8 cellular contexts compared by ENCODE assay signal in the genomic region with DNA sequence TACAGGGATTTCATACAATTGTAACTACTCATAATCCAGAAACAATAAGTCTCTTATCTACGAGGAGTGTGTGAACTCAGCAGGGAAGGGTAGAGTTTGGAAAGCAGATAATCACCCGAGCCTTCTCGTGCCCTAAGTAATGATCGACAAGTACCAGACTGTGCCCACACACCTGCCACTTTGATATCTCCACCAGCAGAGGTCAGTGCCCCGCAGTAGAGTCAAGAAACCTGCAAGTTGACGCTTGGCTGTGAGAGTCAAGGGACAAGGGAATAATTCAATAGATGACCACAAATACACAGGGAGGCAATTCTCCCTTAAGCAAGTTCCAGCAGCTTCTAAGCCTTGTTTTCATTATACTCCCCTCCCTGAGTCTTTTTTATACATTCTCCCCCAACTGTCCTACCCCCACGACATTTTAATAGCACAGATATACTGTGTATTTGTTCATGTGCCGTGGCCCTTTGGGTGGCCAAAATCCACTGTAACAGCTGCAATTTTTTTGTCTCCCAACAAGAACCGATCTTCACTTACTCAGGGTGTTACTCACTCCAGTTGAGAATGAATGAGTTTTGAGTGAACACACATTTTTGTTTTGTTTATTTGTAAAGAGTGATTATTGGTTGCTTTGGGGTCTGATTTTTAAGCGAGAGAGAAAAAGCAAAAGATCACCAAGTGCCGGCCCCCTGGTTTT.
DNase-seq lines count a peak whose midpoint lies in the region; ATAC-seq, FAIRE-seq and TF ChIP-seq lines count a peak whose summit lies in the region.

No MANE protein-coding gene starts in this region.

- dilution Hi-C loops in endothelial cell of umbilical vein (cut with MboI; ENCODE audit: extremely low pct_ligation_motif_present, low sequenced_read_pairs) = no loop called here

- H3K27ac Mint-ChIP-seq in GM23338 (no peak overlapping the region), neural crest cell (ENCODE audit: unreplicated experiment) (no peak overlapping the region)

- no peaks in the 10 kb centered on the region for H3F3A ChIP-seq in GM23338 (replicated peaks; ENCODE audit: low read depth)

- H3K27me3 Mint-ChIP-seq in GM23338 (ENCODE audit: insufficient read depth, low read depth, poor library complexity) (peaks cover 30% of the 10 kb centered on the region), neural crest cell (ENCODE audit: low read depth) (peaks cover 17% of the 10 kb centered on the region)

- no peak overlapping the region for H2AFZ ChIP-seq in GM23338
- H2AFZ ChIP-seq in endothelial cell of umbilical vein (ENCODE audit: low read depth, low read length) = no peak overlapping the region

- H3K79me2 ChIP-seq in GM23338 (replicated peaks; ENCODE audit: insufficient read depth) (peaks cover 21% of the 10 kb centered on the region), endothelial cell of umbilical vein (ENCODE audit: control insufficient read depth, insufficient read depth, low read length) (peaks cover 89% of the 10 kb centered on the region)

- CTCF ChIA-PET in endothelial cell of umbilical vein (lab: Charles Lee) = interaction anchor here (1.2 to 2.5 kb wide), 3 partner anchors 34 to 127 kb away, joined by 3 to 7 read pairs (median 5); no protein-coding TSS in a partner anchor

- H3K27ac ChIP-seq in GM23338 (ENCODE audit: low read depth) = no peak overlapping the region
- H3K27ac ChIP-seq in SJSA1 = peak overlapping the region; percentile 73
- H3K27ac ChIP-seq in endothelial cell of umbilical vein (ENCODE audit: insufficient read depth, low read depth, low read length) = no peak overlapping the region

- no peak overlapping the region for H3K4me3 ChIP-seq in AG10803 (ENCODE audit: low read length)
- no peak overlapping the region for H3K4me3 ChIP-seq in GM23338
- no peak overlapping the region for H3K4me3 ChIP-seq in SJSA1
- no peak overlapping the region for H3K4me3 ChIP-seq in endothelial cell of umbilical vein (replicated peaks in 1 of 3; ENCODE audit: insufficient read depth in 1 of 3, low read depth in 1 of 3, low read length in 3 of 3)

- H3K27me3 ChIP-seq in GM23338 (ENCODE audit: insufficient read depth) = peaks cover 21% of the 10 kb centered on the region
- H3K27me3 ChIP-seq in SJSA1 (replicated peaks) = no peaks in the 10 kb centered on the region
- no peaks in the 10 kb centered on the region for H3K27me3 ChIP-seq in endothelial cell of umbilical vein (ENCODE audit: control insufficient read depth in 2 of 2, insufficient read depth in 2 of 2, low read length in 2 of 2)

- POLR2A ChIA-PET in endothelial cell of umbilical vein (lab: Charles Lee) = no interaction called here

- H3K4me1 ChIP-seq in GM23338 (ENCODE audit: insufficient read depth) (peaks cover 34% of the 10 kb centered on the region), SJSA1 (replicated peaks) (peaks cover 78% of the 10 kb centered on the region), endothelial cell of umbilical vein (ENCODE audit: control insufficient read depth, extremely low read depth, insufficient read depth, low read length) (peaks cover 49% of the 10 kb centered on the region)

- peaks cover 12% of the 10 kb centered on the region; the same call in 1 of the 2 replicates for H4K20me1 ChIP-seq in GM23338 (replicated peaks; ENCODE audit: insufficient read depth)
- no peaks in the 10 kb centered on the region for H4K20me1 ChIP-seq in endothelial cell of umbilical vein (replicated peaks; ENCODE audit: control insufficient read depth, extremely low read depth, insufficient read depth, low read length)

- H3K4me2 ChIP-seq in GM23338 (no peak overlapping the region), endothelial cell of umbilical vein (ENCODE audit: insufficient read depth, low read length) (no peak overlapping the region)

- H3K4me3 Mint-ChIP-seq in GM23338 (no peak overlapping the region), neural crest cell (no peak overlapping the region)

- H3K9me3 Mint-ChIP-seq in GM23338 (no peaks in the 10 kb centered on the region), neural crest cell (no peaks in the 10 kb centered on the region)

- intact Hi-C loops in endothelial cell of umbilical vein (cut with micrococcal nuclease) = loop anchor here (1.0 kb wide), 1 partner anchor 128 kb away; no protein-coding TSS in a partner anchor

- no peak overlapping the region for H3K9ac ChIP-seq in endothelial cell of umbilical vein (replicated peaks; ENCODE audit: extremely low read depth, insufficient read depth, low read length)

- no peaks in the 10 kb centered on the region for H3K36me3 ChIP-seq in GM23338 (ENCODE audit: insufficient read depth)
- peaks cover 51% of the 10 kb centered on the region for H3K36me3 ChIP-seq in SJSA1
- peaks cover 0 to 3% of the 10 kb centered on the region in 2 experiments for H3K36me3 ChIP-seq in endothelial cell of umbilical vein (ENCODE audit: control insufficient read depth in 2 of 2, extremely low read depth in 1 of 2, insufficient read depth in 2 of 2, low read length in 2 of 2)

- no peaks in the 10 kb centered on the region for H3K9me3 ChIP-seq in SJSA1 (replicated peaks)
- H3K9me3 ChIP-seq in endothelial cell of umbilical vein (replicated peaks; ENCODE audit: control insufficient read depth, insufficient read depth, low read length) = no peaks in the 10 kb centered on the region

- no peaks in the 10 kb centered on the region for H3K9me2 ChIP-seq in GM23338 (ENCODE audit: insufficient read depth)

- no peaks in the 10 kb centered on the region for H3K36me3 Mint-ChIP-seq in GM23338 (ENCODE audit: low read depth)
- H3K36me3 Mint-ChIP-seq in neural crest cell (ENCODE audit: low read depth) = no peaks in the 10 kb centered on the region

- H3K9me1 ChIP-seq in endothelial cell of umbilical vein (replicated peaks; ENCODE audit: control insufficient read depth, extremely low read depth, insufficient read depth, low read length) = no peaks in the 10 kb centered on the region

- TF ChIP-seq CTCF in AG10803 (conservative IDR thresholded peaks at IDR 0.05; ENCODE audit: low read length) = peak; percentile 41
- peak; percentile 67 to 82 for TF ChIP-seq CTCF in GM23338 (conservative IDR thresholded peaks at IDR 0.05; ENCODE audit: low read depth in 2 of 2)
- peak; percentile 16 to 34 for TF ChIP-seq CTCF in endothelial cell of umbilical vein (IDR thresholded peaks at IDR 0.05; ENCODE audit: extremely low read depth in 1 of 2, insufficient read depth in 1 of 2, low read depth in 1 of 2, low read length in 2 of 2)
- peak; percentile 51 for TF ChIP-seq CTCF in neural crest cell (conservative IDR thresholded peaks at IDR 0.05)

- H3K4me1 Mint-ChIP-seq in GM23338 = peaks cover 57% of the 10 kb centered on the region
- H3K4me1 Mint-ChIP-seq in neural crest cell = peaks cover 45% of the 10 kb centered on the region

- TF ChIP-seq POLR2A in endothelial cell of umbilical vein (IDR thresholded peaks at IDR 0.05; ENCODE audit: low read depth, low read length) = no peak

- DNase-seq in AG10803 (ENCODE audit: low read depth) (no peak), GM23338 (ENCODE audit: low spot score) (peak; percentile 77), SJSA1 (ENCODE audit: low read depth in 1 of 2, low spot score in 2 of 2) (peak; percentile 67 to 90), endothelial cell of umbilical vein (ENCODE audit: low read depth, low spot score) (no peak), neural crest cell (ENCODE audit: low read depth, low spot score) (no peak)

- no TSS peak for BruUV-seq in endothelial cell of umbilical vein (replicated peaks; lab: Mats Ljungman, UMichigan)

- FAIRE-seq in endothelial cell of umbilical vein (lab: Jason Lieb, UNC) = peak; percentile 40

- peak; percentile 81 for ATAC-seq in GM23338
- no peak for ATAC-seq in HG03442 (IDR thresholded peaks at IDR 0.05; ENCODE audit: unreplicated experiment)
- no peak for ATAC-seq in GM19463 (IDR thresholded peaks at IDR 0.05; ENCODE audit: unreplicated experiment)
- no peak for ATAC-seq in HG03280 (IDR thresholded peaks at IDR 0.05; ENCODE audit: unreplicated experiment)

TF ChIP-seq in GM23338, 12 proteins besides CTCF, POLR2A, EP300 and RAD21 (continues in another document):
- TF ChIP-seq JUNB (IDR thresholded peaks at IDR 0.05; ENCODE audit: unreplicated experiment) = no peak
- TF ChIP-seq STAT1 (IDR thresholded peaks at IDR 0.05; ENCODE audit: unreplicated experiment) = no peak

TF ChIP-seq in endothelial cell of umbilical vein, 7 proteins besides CTCF, POLR2A, EP300 and RAD21:
- TF ChIP-seq POLR2AphosphoS5 (IDR thresholded peaks at IDR 0.05; ENCODE audit: insufficient read depth, low read depth, low read length) (no peak), FOS (IDR thresholded peaks at IDR 0.05; ENCODE audit: borderline replicate concordance, insufficient read depth, low read length) (no peak), JUN (IDR thresholded peaks at IDR 0.05; ENCODE audit: borderline replicate concordance, insufficient read depth, insufficient read length, low read depth) (no peak), MYC (IDR thresholded peaks at IDR 0.05; ENCODE audit: low read depth, low read length) (no peak)

Comparison
In these comparisons a context has a peak if more than half of its experiments do, and no peak if none do; other contexts are left out.
1. DNase-seq: peak in GM23338 (single experiment) and SJSA1 (2 of 2); none in AG10803 (single experiment), endothelial cell of umbilical vein (single experiment) and neural crest cell (single experiment).
2. Peak in every context shown above with its lines, with median percentiles within 50 percentile points of each other: CTCF ChIP-seq.